ENCODE assay signal across 8 cellular contexts in genomic region chr10:68989317-68989990, GRCh38. TPM values are rescaled to one million over a fixed set of nuclear protein-coding genes. Genes with fewer than 3 reads are reported as not detected.
DNase-seq lines count a peak whose midpoint lies in the region; ATAC-seq and TF ChIP-seq lines count a peak whose summit lies in the region.

No MANE protein-coding gene starts in this region.

- POLR2A ChIA-PET in RWPE1 (lab: Yijun Ruan, JAX; ENCODE audit: low non-redundant PET), result no interaction called here

- peak overlapping the region; percentile 87 for H3K27ac ChIP-seq in RWPE1
- peak overlapping the region; percentile 75 to 77 for H3K27ac ChIP-seq in ovary

- H3K27me3 ChIP-seq in ovary, result no peaks in the 10 kb centered on the region

- intact Hi-C loops in ovary (cut with DNase I), result no loop called here

- no peaks in the 10 kb centered on the region for H3K9me3 ChIP-seq in ovary

- peaks cover 12% of the 10 kb centered on the region for H3K4me1 ChIP-seq in ovary (ENCODE audit: insufficient read depth)

- DNase-seq in GM20000 (ENCODE audit: low spot score), result peak; percentile 9
- DNase-seq in RWPE1 (ENCODE audit: low spot score), result no peak
- DNase-seq in fibroblast of gingiva (ENCODE audit: low read depth), result peak; percentile 6
- no peak for DNase-seq in ovary
- no peak for DNase-seq in NCI-H2171 treated with DMSO at 0.1 percent for 48 hours (lab: John Stamatoyannopoulos, UW)
- DNase-seq in NCI-H748 (lab: John Stamatoyannopoulos, UW; ENCODE audit: unreplicated experiment), result no peak
- DNase-seq in COLO668 (lab: John Stamatoyannopoulos, UW; ENCODE audit: unreplicated experiment), result no peak

- TF ChIP-seq POLR2A in ovary (IDR thresholded peaks at IDR 0.05), result no peak

- TF ChIP-seq EP300 in ovary (IDR thresholded peaks at IDR 0.05), result no peak

- no peak for ATAC-seq in HG03378 (IDR thresholded peaks at IDR 0.05; ENCODE audit: unreplicated experiment)

- 12 to 13% (median 13%) methylated on average over 22 of the region's 22 CpGs for WGBS in ovary, 3 donors

- TF ChIP-seq CTCF in GM20000 (IDR thresholded peaks at IDR 0.05; ENCODE audit: extremely low read depth, missing control alignments) (no peak), RWPE1 (conservative IDR thresholded peaks at IDR 0.05; ENCODE audit: low read depth) (no peak), ovary (IDR thresholded peaks at IDR 0.05) (no peak)

- H3K36me3 ChIP-seq in ovary, result no peaks in the 10 kb centered on the region

- CTCF ChIA-PET in RWPE1 (lab: Yijun Ruan, JAX), result interaction anchor here (1.2 kb wide), 1 partner anchor 133 kb away, joined by 3 read pairs; no protein-coding TSS in a partner anchor

- H3K4me3 ChIP-seq in ovary, result peak overlapping the region; percentile 69

RNA-seq across cellular contexts. Expression of gene KIFBP, which starts 0.9 kb away (rescaled TPM):
- 10 to 100 TPM; 21.2 to 29.2 (median 26.7) TPM for total RNA-seq in ovary
- polyA plus RNA-seq in ovary, result 10 to 100 TPM; 15.7 to 59.2 TPM

RNA-seq across cellular contexts. Expression of gene DDX21, which starts 33.5 kb away (rescaled TPM):
- total RNA-seq in ovary, result 10 to 100 TPM; 26.5 to 77.0 (median 41.4) TPM
- 10 to 100 TPM; 16.0 to 30.0 TPM for polyA plus RNA-seq in ovary

Comparison
In these comparisons a context has a peak if more than half of its experiments do, and no peak if none do; other contexts are left out.
1. DNase-seq: peak in GM20000 (single experiment) and fibroblast of gingiva (single experiment); none in RWPE1 (single experiment), ovary (0 of 5), NCI-H2171 treated with DMSO at 0.1 percent for 48 hours (single experiment), NCI-H748 (single experiment) and COLO668 (single experiment).